ENCODE assay signal across 20 cellular contexts in genomic region chr7:110486549-110486948, GRCh38.
DNase-seq lines count a peak whose midpoint lies in the region; ATAC-seq and TF ChIP-seq lines count a peak whose summit lies in the region.
"Had no signal": no experiment of that assay in that cellular context is flagged by ENCODE, and none has a peak within 500 bp of the region (broad histone marks: within the 10 kb centered on the region; RNA-seq: fewer than 3 reads in every experiment).

No MANE protein-coding gene starts in this region.

- DNase-seq in NCI-H526 (lab: John Stamatoyannopoulos, UW) (no peak), NOMO-1 (lab: John Stamatoyannopoulos, UW; ENCODE audit: unreplicated experiment in 2 of 2) (no peak)
- DNase-seq: Caco-2; CD4-positive, alpha-beta T cell; NCI-H1417; NCI-H187; NCI-H2227 treated with DMSO at 0.1 percent for 48 hours; NCI-H510A treated with DMSO at 0.1 percent for 48 hours; NCI-H82; PC-9; SIG-M5 had no signal

- ATAC-seq in GM18499 (IDR thresholded peaks at IDR 0.05; ENCODE audit: insufficient read depth, unreplicated experiment) (peak; percentile 49), GM19351 (IDR thresholded peaks at IDR 0.05; ENCODE audit: unreplicated experiment) (peak; percentile 87), HG02938 (IDR thresholded peaks at IDR 0.05; ENCODE audit: unreplicated experiment) (peak; percentile 56), GM21619 (IDR thresholded peaks at IDR 0.05; ENCODE audit: unreplicated experiment) (no peak)
- ATAC-seq: SK-N-SH treated with all-trans-retinoic acid at 6 μM for 48 hours had no signal

- no peak overlapping the region for H3K4me2 ChIP-seq in OCI-LY3 (ENCODE audit: low read length)
- H3K4me2 ChIP-seq: KMS-11, PC-9 had no signal

- 0 out of 2 replicates have a peak, but pooled peaks have one; percentile 5 for TF ChIP-seq CTCF in OCI-LY3 (IDR thresholded peaks at IDR 0.05; ENCODE audit: low read depth, low read length)

- H3K36me3 ChIP-seq in OCI-LY3 (replicated peaks; ENCODE audit: low read depth, low read length): no peaks in the 10 kb centered on the region

- H3K4me3 ChIP-seq in OCI-LY3 (ENCODE audit: low read length): no peak overlapping the region
- H3K4me3 ChIP-seq: PC-9 had no signal

- H3K9me3 ChIP-seq in OCI-LY3 (ENCODE audit: insufficient read depth, low read length): no peaks in the 10 kb centered on the region
- H3K9me3 ChIP-seq: Caco-2 had no signal

- no peaks in the 10 kb centered on the region for H3K27me3 ChIP-seq in OCI-LY3 (ENCODE audit: low read depth, low read length)

- no peak overlapping the region for H3K9ac ChIP-seq in OCI-LY3 (ENCODE audit: low read length)
- H3K9ac ChIP-seq: KMS-11 had no signal

- H3K27ac ChIP-seq in OCI-LY3 (ENCODE audit: low read length): no peak overlapping the region
- H3K27ac ChIP-seq: HL-60, KMS-11, PC-9, RWPE1 had no signal

- no peaks in the 10 kb centered on the region for H3K4me1 ChIP-seq in OCI-LY3 (ENCODE audit: low read length)
- H3K4me1 ChIP-seq: Caco-2 had no signal

- no peaks in the 10 kb centered on the region for H3K79me2 ChIP-seq in OCI-LY3 (ENCODE audit: low read length)

- H4K20me1 ChIP-seq in OCI-LY3 (ENCODE audit: insufficient read depth, low read length): no peaks in the 10 kb centered on the region

- no peak overlapping the region for H2AFZ ChIP-seq in OCI-LY3 (ENCODE audit: low read depth, low read length)
- H2AFZ ChIP-seq: PC-9 had no signal
